Comparison of ENCODE assay signal across 3 cellular contexts in the genomic region with DNA sequence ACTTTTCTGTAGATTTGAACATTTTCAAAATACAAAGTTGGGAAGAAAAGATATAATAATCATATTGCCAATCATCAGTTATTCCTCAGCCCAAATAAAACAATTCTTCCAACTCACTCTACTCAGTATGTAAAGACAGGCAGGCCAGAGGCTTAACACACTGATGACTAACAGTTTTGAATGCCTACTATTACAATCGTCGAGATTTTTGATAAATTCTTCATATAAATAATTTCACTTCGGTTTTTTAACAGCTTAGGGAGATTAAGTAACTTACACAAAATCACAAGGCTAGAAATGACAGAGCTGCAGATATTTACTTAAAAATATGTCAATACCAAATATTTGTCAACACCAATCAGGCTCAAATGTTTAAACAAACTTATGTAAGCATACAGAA.
A peak's percentile ranks its signal among the peaks of the same experiment; 100 is the strongest.
TF ChIP-seq lines count a peak whose summit lies in the region.

No MANE protein-coding gene starts in this region.

TF ChIP-seq in SK-N-SH, 30 proteins besides CTCF, POLR2A, EP300 and RAD21:
- no peak for TF ChIP-seq NRF1 (IDR thresholded peaks at IDR 0.05; ENCODE audit: low read depth, low read length)
- peak; percentile 10; the same call in 1 of the 2 replicates for TF ChIP-seq FOSL2 (IDR thresholded peaks at IDR 0.05; ENCODE audit: borderline replicate concordance, low read depth)
TF ChIP-seq in SK-N-SH: peak in this region for 1.

TF ChIP-seq in SK-N-SH treated with all-trans-retinoic acid at 6 μM for 48 hours, 23 proteins besides CTCF, POLR2A, EP300 and RAD21:
- TF ChIP-seq ZFP30 (CRISPR knock-in tag; IDR thresholded peaks at IDR 0.05) (no peak), ZNF70 (CRISPR knock-in tag; IDR thresholded peaks at IDR 0.05) (no peak), ZNF8 (CRISPR knock-in tag; IDR thresholded peaks at IDR 0.05) (no peak), RARB (CRISPR knock-in tag; IDR thresholded peaks at IDR 0.05) (no peak), ZC3H10 (CRISPR knock-in tag; IDR thresholded peaks at IDR 0.05) (no peak), PPARA (CRISPR knock-in tag; IDR thresholded peaks at IDR 0.05; ENCODE audit: borderline replicate concordance) (no peak), ZFP3 (CRISPR knock-in tag; IDR thresholded peaks at IDR 0.05) (no peak), TOX (CRISPR knock-in tag; IDR thresholded peaks at IDR 0.05; ENCODE audit: borderline replicate concordance) (no peak), BACH2 (CRISPR knock-in tag; IDR thresholded peaks at IDR 0.05; ENCODE audit: borderline replicate concordance) (no peak), ISL1 (CRISPR knock-in tag; IDR thresholded peaks at IDR 0.05) (no peak), CSDC2 (CRISPR knock-in tag; IDR thresholded peaks at IDR 0.05) (no peak), ARNTL (CRISPR knock-in tag; IDR thresholded peaks at IDR 0.05; ENCODE audit: borderline replicate concordance, low read depth) (no peak)
- TF ChIP-seq, protein P1, sequence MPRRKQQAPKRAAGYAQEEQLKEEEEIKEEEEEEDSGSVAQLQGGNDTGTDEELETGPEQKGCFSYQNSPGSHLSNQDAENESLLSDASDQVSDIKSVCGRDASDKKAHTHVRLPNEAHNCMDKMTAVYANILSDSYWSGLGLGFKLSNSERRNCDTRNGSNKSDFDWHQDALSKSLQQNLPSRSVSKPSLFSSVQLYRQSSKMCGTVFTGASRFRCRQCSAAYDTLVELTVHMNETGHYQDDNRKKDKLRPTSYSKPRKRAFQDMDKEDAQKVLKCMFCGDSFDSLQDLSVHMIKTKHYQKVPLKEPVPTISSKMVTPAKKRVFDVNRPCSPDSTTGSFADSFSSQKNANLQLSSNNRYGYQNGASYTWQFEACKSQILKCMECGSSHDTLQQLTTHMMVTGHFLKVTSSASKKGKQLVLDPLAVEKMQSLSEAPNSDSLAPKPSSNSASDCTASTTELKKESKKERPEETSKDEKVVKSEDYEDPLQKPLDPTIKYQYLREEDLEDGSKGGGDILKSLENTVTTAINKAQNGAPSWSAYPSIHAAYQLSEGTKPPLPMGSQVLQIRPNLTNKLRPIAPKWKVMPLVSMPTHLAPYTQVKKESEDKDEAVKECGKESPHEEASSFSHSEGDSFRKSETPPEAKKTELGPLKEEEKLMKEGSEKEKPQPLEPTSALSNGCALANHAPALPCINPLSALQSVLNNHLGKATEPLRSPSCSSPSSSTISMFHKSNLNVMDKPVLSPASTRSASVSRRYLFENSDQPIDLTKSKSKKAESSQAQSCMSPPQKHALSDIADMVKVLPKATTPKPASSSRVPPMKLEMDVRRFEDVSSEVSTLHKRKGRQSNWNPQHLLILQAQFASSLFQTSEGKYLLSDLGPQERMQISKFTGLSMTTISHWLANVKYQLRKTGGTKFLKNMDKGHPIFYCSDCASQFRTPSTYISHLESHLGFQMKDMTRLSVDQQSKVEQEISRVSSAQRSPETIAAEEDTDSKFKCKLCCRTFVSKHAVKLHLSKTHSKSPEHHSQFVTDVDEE (CRISPR knock-in tag; IDR thresholded peaks at IDR 0.05): no peak
- TF ChIP-seq, protein P2, sequence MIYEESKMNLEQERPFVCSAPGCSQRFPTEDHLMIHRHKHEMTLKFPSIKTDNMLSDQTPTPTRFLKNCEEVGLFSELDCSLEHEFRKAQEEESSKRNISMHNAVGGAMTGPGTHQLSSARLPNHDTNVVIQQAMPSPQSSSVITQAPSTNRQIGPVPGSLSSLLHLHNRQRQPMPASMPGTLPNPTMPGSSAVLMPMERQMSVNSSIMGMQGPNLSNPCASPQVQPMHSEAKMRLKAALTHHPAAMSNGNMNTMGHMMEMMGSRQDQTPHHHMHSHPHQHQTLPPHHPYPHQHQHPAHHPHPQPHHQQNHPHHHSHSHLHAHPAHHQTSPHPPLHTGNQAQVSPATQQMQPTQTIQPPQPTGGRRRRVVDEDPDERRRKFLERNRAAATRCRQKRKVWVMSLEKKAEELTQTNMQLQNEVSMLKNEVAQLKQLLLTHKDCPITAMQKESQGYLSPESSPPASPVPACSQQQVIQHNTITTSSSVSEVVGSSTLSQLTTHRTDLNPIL (CRISPR knock-in tag; IDR thresholded peaks at IDR 0.05; ENCODE audit: low read depth): no peak

TF ChIP-seq in GM12878, 131 proteins besides CTCF, POLR2A, EP300 and RAD21:
- TF ChIP-seq NFXL1 (IDR thresholded peaks at IDR 0.05; ENCODE audit: borderline replicate concordance) (no peak), MYB (IDR thresholded peaks at IDR 0.05; ENCODE audit: borderline replicate concordance, low read depth, low read length) (no peak), CHD1 (IDR thresholded peaks at IDR 0.05; ENCODE audit: low read depth, low read length) (no peak), MTA3 (IDR thresholded peaks at IDR 0.05; ENCODE audit: borderline replicate concordance, low read length) (no peak), LARP7 (IDR thresholded peaks at IDR 0.05) (no peak), GATAD2B (conservative IDR thresholded peaks at IDR 0.05; ENCODE audit: low read depth) (no peak), ZNF217 (IDR thresholded peaks at IDR 0.05) (no peak), YBX1 (IDR thresholded peaks at IDR 0.05) (no peak), FOS (IDR thresholded peaks at IDR 0.05; ENCODE audit: borderline replicate concordance, extremely low read depth, insufficient read length) (no peak)
- TF ChIP-seq, protein P3, sequence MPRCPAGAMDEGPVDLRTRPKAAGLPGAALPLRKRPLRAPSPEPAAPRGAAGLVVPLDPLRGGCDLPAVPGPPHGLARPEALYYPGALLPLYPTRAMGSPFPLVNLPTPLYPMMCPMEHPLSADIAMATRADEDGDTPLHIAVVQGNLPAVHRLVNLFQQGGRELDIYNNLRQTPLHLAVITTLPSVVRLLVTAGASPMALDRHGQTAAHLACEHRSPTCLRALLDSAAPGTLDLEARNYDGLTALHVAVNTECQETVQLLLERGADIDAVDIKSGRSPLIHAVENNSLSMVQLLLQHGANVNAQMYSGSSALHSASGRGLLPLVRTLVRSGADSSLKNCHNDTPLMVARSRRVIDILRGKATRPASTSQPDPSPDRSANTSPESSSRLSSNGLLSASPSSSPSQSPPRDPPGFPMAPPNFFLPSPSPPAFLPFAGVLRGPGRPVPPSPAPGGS (IDR thresholded peaks at IDR 0.05; ENCODE audit: borderline replicate concordance, insufficient read depth, low read depth, low read length, poor library complexity, severe bottlenecking): no peak
- TF ChIP-seq, protein P4, sequence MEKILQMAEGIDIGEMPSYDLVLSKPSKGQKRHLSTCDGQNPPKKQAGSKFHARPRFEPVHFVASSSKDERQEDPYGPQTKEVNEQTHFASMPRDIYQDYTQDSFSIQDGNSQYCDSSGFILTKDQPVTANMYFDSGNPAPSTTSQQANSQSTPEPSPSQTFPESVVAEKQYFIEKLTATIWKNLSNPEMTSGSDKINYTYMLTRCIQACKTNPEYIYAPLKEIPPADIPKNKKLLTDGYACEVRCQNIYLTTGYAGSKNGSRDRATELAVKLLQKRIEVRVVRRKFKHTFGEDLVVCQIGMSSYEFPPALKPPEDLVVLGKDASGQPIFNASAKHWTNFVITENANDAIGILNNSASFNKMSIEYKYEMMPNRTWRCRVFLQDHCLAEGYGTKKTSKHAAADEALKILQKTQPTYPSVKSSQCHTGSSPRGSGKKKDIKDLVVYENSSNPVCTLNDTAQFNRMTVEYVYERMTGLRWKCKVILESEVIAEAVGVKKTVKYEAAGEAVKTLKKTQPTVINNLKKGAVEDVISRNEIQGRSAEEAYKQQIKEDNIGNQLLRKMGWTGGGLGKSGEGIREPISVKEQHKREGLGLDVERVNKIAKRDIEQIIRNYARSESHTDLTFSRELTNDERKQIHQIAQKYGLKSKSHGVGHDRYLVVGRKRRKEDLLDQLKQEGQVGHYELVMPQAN (conservative IDR thresholded peaks at IDR 0.05): no peak
- TF ChIP-seq, protein P5, sequence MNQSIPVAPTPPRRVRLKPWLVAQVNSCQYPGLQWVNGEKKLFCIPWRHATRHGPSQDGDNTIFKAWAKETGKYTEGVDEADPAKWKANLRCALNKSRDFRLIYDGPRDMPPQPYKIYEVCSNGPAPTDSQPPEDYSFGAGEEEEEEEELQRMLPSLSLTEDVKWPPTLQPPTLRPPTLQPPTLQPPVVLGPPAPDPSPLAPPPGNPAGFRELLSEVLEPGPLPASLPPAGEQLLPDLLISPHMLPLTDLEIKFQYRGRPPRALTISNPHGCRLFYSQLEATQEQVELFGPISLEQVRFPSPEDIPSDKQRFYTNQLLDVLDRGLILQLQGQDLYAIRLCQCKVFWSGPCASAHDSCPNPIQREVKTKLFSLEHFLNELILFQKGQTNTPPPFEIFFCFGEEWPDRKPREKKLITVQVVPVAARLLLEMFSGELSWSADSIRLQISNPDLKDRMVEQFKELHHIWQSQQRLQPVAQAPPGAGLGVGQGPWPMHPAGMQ (IDR thresholded peaks at IDR 0.05; ENCODE audit: borderline replicate concordance): no peak
- TF ChIP-seq, protein P6, sequence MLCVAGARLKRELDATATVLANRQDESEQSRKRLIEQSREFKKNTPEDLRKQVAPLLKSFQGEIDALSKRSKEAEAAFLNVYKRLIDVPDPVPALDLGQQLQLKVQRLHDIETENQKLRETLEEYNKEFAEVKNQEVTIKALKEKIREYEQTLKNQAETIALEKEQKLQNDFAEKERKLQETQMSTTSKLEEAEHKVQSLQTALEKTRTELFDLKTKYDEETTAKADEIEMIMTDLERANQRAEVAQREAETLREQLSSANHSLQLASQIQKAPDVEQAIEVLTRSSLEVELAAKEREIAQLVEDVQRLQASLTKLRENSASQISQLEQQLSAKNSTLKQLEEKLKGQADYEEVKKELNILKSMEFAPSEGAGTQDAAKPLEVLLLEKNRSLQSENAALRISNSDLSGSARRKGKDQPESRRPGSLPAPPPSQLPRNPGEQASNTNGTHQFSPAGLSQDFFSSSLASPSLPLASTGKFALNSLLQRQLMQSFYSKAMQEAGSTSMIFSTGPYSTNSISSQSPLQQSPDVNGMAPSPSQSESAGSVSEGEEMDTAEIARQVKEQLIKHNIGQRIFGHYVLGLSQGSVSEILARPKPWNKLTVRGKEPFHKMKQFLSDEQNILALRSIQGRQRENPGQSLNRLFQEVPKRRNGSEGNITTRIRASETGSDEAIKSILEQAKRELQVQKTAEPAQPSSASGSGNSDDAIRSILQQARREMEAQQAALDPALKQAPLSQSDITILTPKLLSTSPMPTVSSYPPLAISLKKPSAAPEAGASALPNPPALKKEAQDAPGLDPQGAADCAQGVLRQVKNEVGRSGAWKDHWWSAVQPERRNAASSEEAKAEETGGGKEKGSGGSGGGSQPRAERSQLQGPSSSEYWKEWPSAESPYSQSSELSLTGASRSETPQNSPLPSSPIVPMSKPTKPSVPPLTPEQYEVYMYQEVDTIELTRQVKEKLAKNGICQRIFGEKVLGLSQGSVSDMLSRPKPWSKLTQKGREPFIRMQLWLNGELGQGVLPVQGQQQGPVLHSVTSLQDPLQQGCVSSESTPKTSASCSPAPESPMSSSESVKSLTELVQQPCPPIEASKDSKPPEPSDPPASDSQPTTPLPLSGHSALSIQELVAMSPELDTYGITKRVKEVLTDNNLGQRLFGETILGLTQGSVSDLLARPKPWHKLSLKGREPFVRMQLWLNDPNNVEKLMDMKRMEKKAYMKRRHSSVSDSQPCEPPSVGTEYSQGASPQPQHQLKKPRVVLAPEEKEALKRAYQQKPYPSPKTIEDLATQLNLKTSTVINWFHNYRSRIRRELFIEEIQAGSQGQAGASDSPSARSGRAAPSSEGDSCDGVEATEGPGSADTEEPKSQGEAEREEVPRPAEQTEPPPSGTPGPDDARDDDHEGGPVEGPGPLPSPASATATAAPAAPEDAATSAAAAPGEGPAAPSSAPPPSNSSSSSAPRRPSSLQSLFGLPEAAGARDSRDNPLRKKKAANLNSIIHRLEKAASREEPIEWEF (IDR thresholded peaks at IDR 0.05; ENCODE audit: insufficient replicate concordance, low read depth, low read length): no peak
- TF ChIP-seq, protein P7, sequence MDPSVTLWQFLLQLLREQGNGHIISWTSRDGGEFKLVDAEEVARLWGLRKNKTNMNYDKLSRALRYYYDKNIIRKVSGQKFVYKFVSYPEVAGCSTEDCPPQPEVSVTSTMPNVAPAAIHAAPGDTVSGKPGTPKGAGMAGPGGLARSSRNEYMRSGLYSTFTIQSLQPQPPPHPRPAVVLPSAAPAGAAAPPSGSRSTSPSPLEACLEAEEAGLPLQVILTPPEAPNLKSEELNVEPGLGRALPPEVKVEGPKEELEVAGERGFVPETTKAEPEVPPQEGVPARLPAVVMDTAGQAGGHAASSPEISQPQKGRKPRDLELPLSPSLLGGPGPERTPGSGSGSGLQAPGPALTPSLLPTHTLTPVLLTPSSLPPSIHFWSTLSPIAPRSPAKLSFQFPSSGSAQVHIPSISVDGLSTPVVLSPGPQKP (IDR thresholded peaks at IDR 0.05; ENCODE audit: low read depth, low read length): no peak
- TF ChIP-seq, protein P8, sequence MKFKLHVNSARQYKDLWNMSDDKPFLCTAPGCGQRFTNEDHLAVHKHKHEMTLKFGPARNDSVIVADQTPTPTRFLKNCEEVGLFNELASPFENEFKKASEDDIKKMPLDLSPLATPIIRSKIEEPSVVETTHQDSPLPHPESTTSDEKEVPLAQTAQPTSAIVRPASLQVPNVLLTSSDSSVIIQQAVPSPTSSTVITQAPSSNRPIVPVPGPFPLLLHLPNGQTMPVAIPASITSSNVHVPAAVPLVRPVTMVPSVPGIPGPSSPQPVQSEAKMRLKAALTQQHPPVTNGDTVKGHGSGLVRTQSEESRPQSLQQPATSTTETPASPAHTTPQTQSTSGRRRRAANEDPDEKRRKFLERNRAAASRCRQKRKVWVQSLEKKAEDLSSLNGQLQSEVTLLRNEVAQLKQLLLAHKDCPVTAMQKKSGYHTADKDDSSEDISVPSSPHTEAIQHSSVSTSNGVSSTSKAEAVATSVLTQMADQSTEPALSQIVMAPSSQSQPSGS (IDR thresholded peaks at IDR 0.05; ENCODE audit: low read length): no peak
- TF ChIP-seq, protein P9, sequence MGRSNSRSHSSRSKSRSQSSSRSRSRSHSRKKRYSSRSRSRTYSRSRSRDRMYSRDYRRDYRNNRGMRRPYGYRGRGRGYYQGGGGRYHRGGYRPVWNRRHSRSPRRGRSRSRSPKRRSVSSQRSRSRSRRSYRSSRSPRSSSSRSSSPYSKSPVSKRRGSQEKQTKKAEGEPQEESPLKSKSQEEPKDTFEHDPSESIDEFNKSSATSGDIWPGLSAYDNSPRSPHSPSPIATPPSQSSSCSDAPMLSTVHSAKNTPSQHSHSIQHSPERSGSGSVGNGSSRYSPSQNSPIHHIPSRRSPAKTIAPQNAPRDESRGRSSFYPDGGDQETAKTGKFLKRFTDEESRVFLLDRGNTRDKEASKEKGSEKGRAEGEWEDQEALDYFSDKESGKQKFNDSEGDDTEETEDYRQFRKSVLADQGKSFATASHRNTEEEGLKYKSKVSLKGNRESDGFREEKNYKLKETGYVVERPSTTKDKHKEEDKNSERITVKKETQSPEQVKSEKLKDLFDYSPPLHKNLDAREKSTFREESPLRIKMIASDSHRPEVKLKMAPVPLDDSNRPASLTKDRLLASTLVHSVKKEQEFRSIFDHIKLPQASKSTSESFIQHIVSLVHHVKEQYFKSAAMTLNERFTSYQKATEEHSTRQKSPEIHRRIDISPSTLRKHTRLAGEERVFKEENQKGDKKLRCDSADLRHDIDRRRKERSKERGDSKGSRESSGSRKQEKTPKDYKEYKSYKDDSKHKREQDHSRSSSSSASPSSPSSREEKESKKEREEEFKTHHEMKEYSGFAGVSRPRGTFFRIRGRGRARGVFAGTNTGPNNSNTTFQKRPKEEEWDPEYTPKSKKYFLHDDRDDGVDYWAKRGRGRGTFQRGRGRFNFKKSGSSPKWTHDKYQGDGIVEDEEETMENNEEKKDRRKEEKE (IDR thresholded peaks at IDR 0.05): no peak
